28 cellular contexts compared by ENCODE assay signal in genomic region chr7:117229350-117229749, GRCh38.
A peak's percentile ranks its signal among the peaks of the same experiment; 100 is the strongest.
DNase-seq lines count a peak whose midpoint lies in the region; ATAC-seq, FAIRE-seq and TF ChIP-seq lines count a peak whose summit lies in the region.
"Had no signal": no experiment of that assay in that cellular context is flagged by ENCODE, and none has a peak within 500 bp of the region (broad histone marks: within the 10 kb centered on the region; RNA-seq: fewer than 3 reads in every experiment).

No MANE protein-coding gene starts in this region.

- peaks cover 6 to 20% of the 10 kb centered on the region in 2 donors for H3K4me1 Mint-ChIP-seq in stimulated activated naive B cell treated with anti-CD40 and anti-IgM and Interleukin-4, amounts not matched to agents 10 μg/mL and 1 μg/mL and 100 μg/mL, for 72 hours
- H3K4me1 Mint-ChIP-seq: activated naive CD8-positive, alpha-beta T cell treated with anti-CD3 and anti-CD28 coated beads, Interleukin-2, amount 10 ng/mL, durations not matched to agents 7 days and 5 days; CD8-positive, alpha-beta memory T cell; central memory CD8-positive, alpha-beta T cell; naive thymus-derived CD8-positive, alpha-beta T cell had no signal

- no peak overlapping the region for H2AFZ ChIP-seq in HepG2 (ENCODE audit: low read length)
- H2AFZ ChIP-seq in hepatocyte = no peak overlapping the region

- H3K4me3 ChIP-seq in HepG2 (replicated peaks in 1 of 3; ENCODE audit: insufficient read depth in 1 of 3, low read depth in 2 of 3, low read length in 3 of 3) = no peak overlapping the region
- H3K4me3 ChIP-seq in right lobe of liver = no peak overlapping the region
- H3K4me3 ChIP-seq in SJCRH30 = no peak overlapping the region
- H3K4me3 ChIP-seq in hepatocyte = no peak overlapping the region
- H3K4me3 ChIP-seq in BE2C (ENCODE audit: low read depth, low read length) = no peak overlapping the region
- H3K4me3 ChIP-seq: HAP-1, left ventricle myocardium inferior, SK-N-MC, spleen had no signal

- no peak overlapping the region for H3K4me3 Mint-ChIP-seq in stimulated activated naive B cell treated with anti-CD40 and anti-IgM and Interleukin-4, amounts not matched to agents 10 μg/mL and 1 μg/mL and 100 μg/mL, for 72 hours
- H3K4me3 Mint-ChIP-seq: activated naive CD8-positive, alpha-beta T cell treated with anti-CD3 and anti-CD28 coated beads, Interleukin-2, amount 10 ng/mL, durations not matched to agents 7 days and 5 days; B cell; CD8-positive, alpha-beta memory T cell; central memory CD8-positive, alpha-beta T cell; naive thymus-derived CD8-positive, alpha-beta T cell; T-helper 1 cell treated with Interleukin-12 subunit alpha and Interleukin-12 subunit beta and Interleukin-4 antibody, amounts not matched to agents 30 μg/mL and 1 μg/mL, for 36 hours had no signal

- H3K36me3 ChIP-seq in HepG2 (replicated peaks in 1 of 2; ENCODE audit: control insufficient read depth in 1 of 2, insufficient read depth in 2 of 2, low read length in 2 of 2) = no peaks in the 10 kb centered on the region
- no peaks in the 10 kb centered on the region for H3K36me3 ChIP-seq in right lobe of liver
- H3K36me3 ChIP-seq in SJCRH30 = no peaks in the 10 kb centered on the region
- H3K36me3 ChIP-seq in hepatocyte (replicated peaks; ENCODE audit: insufficient read depth, low read depth) = no peaks in the 10 kb centered on the region
- H3K36me3 ChIP-seq in BE2C = no peaks in the 10 kb centered on the region; the same call in 1 of the 2 replicates
- H3K36me3 ChIP-seq: HAP-1 had no signal

- H3K9me3 ChIP-seq in HepG2 (ENCODE audit: low read length) (no peaks in the 10 kb centered on the region), right lobe of liver (no peaks in the 10 kb centered on the region), SJCRH30 (replicated peaks) (no peaks in the 10 kb centered on the region), hepatocyte (ENCODE audit: low read depth) (no peaks in the 10 kb centered on the region), BE2C (no peaks in the 10 kb centered on the region)
- H3K9me3 ChIP-seq: HAP-1, spleen had no signal

- no peak for TF ChIP-seq EP300 in HepG2 (IDR thresholded peaks at IDR 0.05; ENCODE audit: low read depth in 2 of 2, low read length in 2 of 2)
- TF ChIP-seq EP300 in HepG2 (CRISPR knock-in tag; IDR thresholded peaks at IDR 0.05; ENCODE audit: borderline replicate concordance) = no peak

- no peak for TF ChIP-seq RAD21 in HepG2 (CRISPR knock-in tag; IDR thresholded peaks at IDR 0.05)

- H3K4me2 ChIP-seq in HepG2 (ENCODE audit: low read depth, low read length) (no peak overlapping the region), hepatocyte (no peak overlapping the region)

- TF ChIP-seq CTCF in HepG2 (CRISPR knock-in tag; IDR thresholded peaks at IDR 0.05) (no peak), right lobe of liver (IDR thresholded peaks at IDR 0.05) (no peak), hepatocyte (IDR thresholded peaks at IDR 0.05; ENCODE audit: poor library complexity) (no peak), BE2C (IDR thresholded peaks at IDR 0.05; ENCODE audit: low read depth, low read length) (no peak)

- no peak for TF ChIP-seq POLR2A in HepG2 (IDR thresholded peaks at IDR 0.05; ENCODE audit: insufficient read depth in 1 of 2, low read depth in 2 of 2, low read length in 2 of 2)
- TF ChIP-seq POLR2A in right lobe of liver (IDR thresholded peaks at IDR 0.05) = no peak

- peaks cover 0 to 2% of the 10 kb centered on the region in 2 donors for H3K36me3 Mint-ChIP-seq in stimulated activated naive B cell treated with anti-CD40 and anti-IgM and Interleukin-4, amounts not matched to agents 10 μg/mL and 1 μg/mL and 100 μg/mL, for 72 hours
- H3K36me3 Mint-ChIP-seq: activated naive CD8-positive, alpha-beta T cell treated with anti-CD3 and anti-CD28 coated beads, Interleukin-2, amount 10 ng/mL, durations not matched to agents 7 days and 5 days had no signal

- no peak for FAIRE-seq in HepG2 (lab: Jason Lieb, UNC)
- FAIRE-seq: GM18507, islet of Langerhans had no signal

- H4K20me1 ChIP-seq in HepG2 (ENCODE audit: insufficient read depth, low read length) (no peaks in the 10 kb centered on the region), hepatocyte (ENCODE audit: insufficient read depth, poor library complexity, severe bottlenecking) (no peaks in the 10 kb centered on the region)

- DNase-seq in HepG2 (ENCODE audit: low spot score) = no peak
- DNase-seq in right lobe of liver = no peak
- peak; percentile 97 to 99 for DNase-seq in SJCRH30
- DNase-seq in hepatocyte (ENCODE audit: low spot score) = peak; percentile 26
- no peak for DNase-seq in stimulated activated naive B cell treated with anti-CD40 and anti-IgM and Interleukin-4, amounts not matched to agents 10 μg/mL and 1 μg/mL and 100 μg/mL, for 72 hours
- DNase-seq in HT-29 (ENCODE audit: low spot score) = no peak
- no peak for DNase-seq in BE2C
- DNase-seq: activated CD4-positive, alpha-beta T cell treated with anti-CD3 and anti-CD28 coated beads for 4 hours; activated gamma-delta T cell; activated naive CD8-positive, alpha-beta T cell treated with anti-CD3 and anti-CD28 coated beads, Interleukin-2, amount 10 ng/mL, durations not matched to agents 7 days and 5 days; activated T-cell treated with anti-CD3 and anti-CD28 coated beads, Interleukin-2, amount 50 U/mL, for 1 hour; CD8-positive, alpha-beta memory T cell; DMS53; left ventricle myocardium inferior; naive thymus-derived CD8-positive, alpha-beta T cell; NCI-H187; NCI-H2227 treated with DMSO at 0.1 percent for 48 hours; NCI-H748 treated with DMSO at 0.1 percent for 48 hours; spleen; trophoblast cell had no signal

- H3K27ac Mint-ChIP-seq in stimulated activated naive B cell treated with anti-CD40 and anti-IgM and Interleukin-4, amounts not matched to agents 10 μg/mL and 1 μg/mL and 100 μg/mL, for 72 hours = peak overlapping the region; percentile 52
- H3K27ac Mint-ChIP-seq: activated naive CD8-positive, alpha-beta T cell treated with anti-CD3 and anti-CD28 coated beads, Interleukin-2, amount 10 ng/mL, durations not matched to agents 7 days and 5 days; B cell; CD8-positive, alpha-beta memory T cell; naive thymus-derived CD8-positive, alpha-beta T cell; T-helper 1 cell treated with Interleukin-12 subunit alpha and Interleukin-12 subunit beta and Interleukin-4 antibody, amounts not matched to agents 30 μg/mL and 1 μg/mL, for 36 hours had no signal

- ATAC-seq in HepG2 (no peak), right lobe of liver (no peak), HG03432 (IDR thresholded peaks at IDR 0.05; ENCODE audit: unreplicated experiment) (no peak)
- no peak for ATAC-seq in stimulated activated naive B cell treated with anti-CD40 and anti-IgM and Interleukin-4, amounts not matched to agents 10 μg/mL and 1 μg/mL and 100 μg/mL, for 72 hours (replicated peaks)
- ATAC-seq: naive thymus-derived CD8-positive, alpha-beta T cell had no signal

- intact Hi-C loops in HepG2 (cut with micrococcal nuclease; ENCODE audit: unreplicated experiment) (no loop called here), right lobe of liver (cut with DNase I) (no loop called here)

- CTCF ChIA-PET in HepG2 (lab: Yijun Ruan, JAX; ENCODE audit: low intra/inter-chr PET ratio, low total read pairs) = no interaction called here

- H3K4me1 ChIP-seq in HepG2 (ENCODE audit: insufficient read depth, low read length) (no peaks in the 10 kb centered on the region), right lobe of liver (no peaks in the 10 kb centered on the region), SJCRH30 (peaks cover 31% of the 10 kb centered on the region), hepatocyte (ENCODE audit: insufficient read depth) (peaks cover 12% of the 10 kb centered on the region), BE2C (no peaks in the 10 kb centered on the region)
- H3K4me1 ChIP-seq: HAP-1, left ventricle myocardium inferior, spleen had no signal

- in situ Hi-C loops in HepG2 (cut with HindIII; ENCODE audit: extremely low pct_ligation_motif_present, low pct_unique_long_range_greater_than_20kb) = no loop called here

- BruUV-seq in HepG2 (replicated peaks; lab: Mats Ljungman, UMichigan) = no TSS peak

- POLR2A ChIA-PET in HepG2 (lab: Yijun Ruan, JAX) = no interaction called here

- no peaks in the 10 kb centered on the region for H3K9me2 ChIP-seq in hepatocyte (replicated peaks; ENCODE audit: insufficient read depth)

- H3K79me2 ChIP-seq in HepG2 (ENCODE audit: insufficient read depth, low read length) = no peaks in the 10 kb centered on the region
- no peaks in the 10 kb centered on the region for H3K79me2 ChIP-seq in hepatocyte

- WGBS in HepG2 (ENCODE audit: low lambda C conversion rate) = 97% methylated on average over 3 of the region's 3 CpGs
- 74% methylated on average over 2 of the region's 3 CpGs for WGBS in right lobe of liver (ENCODE audit: insufficient coverage, low coverage, low lambda C conversion rate, missing lambda C conversion rate)
- WGBS in hepatocyte (ENCODE audit: low lambda C conversion rate, missing lambda C conversion rate) = 84% methylated on average over 3 of the region's 3 CpGs

- H3K9ac ChIP-seq in HepG2 (ENCODE audit: insufficient read depth, low read depth, low read length) = no peak overlapping the region

- H3K27me3 ChIP-seq in HepG2 (ENCODE audit: control insufficient read depth in 1 of 2, insufficient read depth in 2 of 2, low read length in 2 of 2) (no peaks in the 10 kb centered on the region), right lobe of liver (no peaks in the 10 kb centered on the region), SJCRH30 (no peaks in the 10 kb centered on the region), hepatocyte (no peaks in the 10 kb centered on the region), BE2C (no peaks in the 10 kb centered on the region)
- H3K27me3 ChIP-seq: spleen had no signal

- H3K9me3 Mint-ChIP-seq in stimulated activated naive B cell treated with anti-CD40 and anti-IgM and Interleukin-4, amounts not matched to agents 10 μg/mL and 1 μg/mL and 100 μg/mL, for 72 hours = peaks cover 10 to 11% of the 10 kb centered on the region in 2 donors

- H3K27me3 Mint-ChIP-seq in stimulated activated naive B cell treated with anti-CD40 and anti-IgM and Interleukin-4, amounts not matched to agents 10 μg/mL and 1 μg/mL and 100 μg/mL, for 72 hours = no peaks in the 10 kb centered on the region
- H3K27me3 Mint-ChIP-seq: B cell; CD8-positive, alpha-beta memory T cell; central memory CD8-positive, alpha-beta T cell; naive thymus-derived CD8-positive, alpha-beta T cell had no signal

- no peak overlapping the region for H3K27ac ChIP-seq in HepG2 (ENCODE audit: extremely low read length, insufficient read depth, low read length)
- no peak overlapping the region for H3K27ac ChIP-seq in right lobe of liver
- peak overlapping the region; percentile 79 for H3K27ac ChIP-seq in SJCRH30
- no peak overlapping the region for H3K27ac ChIP-seq in hepatocyte
- H3K27ac ChIP-seq: left ventricle myocardium inferior, SK-N-MC, spleen had no signal

TF ChIP-seq in HepG2, 621 proteins besides CTCF, POLR2A, EP300 and RAD21 (continues in another document):
- peak; percentile 24; the same call in 1 of the 2 replicates for TF ChIP-seq TFAP4 (IDR thresholded peaks at IDR 0.05; ENCODE audit: borderline replicate concordance, low read depth)

Comparison
In these comparisons a context has a peak if more than half of its experiments do, and no peak if none do; other contexts are left out.
1. DNase-seq: peak in SJCRH30 (2 of 2) and hepatocyte (single experiment); none in HepG2 (single experiment), right lobe of liver (0 of 3), stimulated activated naive B cell treated with anti-CD40 and anti-IgM and Interleukin-4, amounts not matched to agents 10 μg/mL and 1 μg/mL and 100 μg/mL, for 72 hours (single experiment), HT-29 (single experiment) and BE2C (single experiment).